Comparison of ENCODE assay signal across 1 cellular context in the genomic region with DNA sequence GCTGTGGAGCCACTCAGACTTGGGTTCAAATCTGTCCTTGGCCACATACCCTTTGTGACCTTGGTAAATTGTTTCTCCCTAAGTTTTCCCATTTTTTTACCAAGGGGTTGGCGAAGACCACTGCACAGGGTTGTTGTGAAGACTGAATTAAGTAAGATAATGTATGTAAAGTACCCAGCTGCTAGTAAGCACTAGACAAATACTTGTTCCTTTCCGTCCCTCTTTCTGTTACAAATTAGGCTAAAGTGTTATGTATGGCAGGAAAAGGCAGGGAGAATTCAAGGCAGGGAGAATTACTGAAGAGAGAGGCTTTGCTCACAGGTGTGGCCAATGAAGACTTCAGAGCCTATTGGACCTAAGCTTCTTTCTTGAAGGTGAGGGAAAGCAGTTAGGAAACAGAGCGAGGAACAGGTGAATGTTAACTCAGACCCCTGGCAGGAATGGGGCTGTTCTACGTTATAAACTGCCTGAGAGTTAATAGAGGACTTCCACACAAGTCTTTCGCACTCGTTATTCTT.
TF ChIP-seq lines count a peak whose summit lies in the region.

No MANE protein-coding gene starts in this region.

TF ChIP-seq in GM23338, 12 proteins besides CTCF, POLR2A, EP300 and RAD21:
- TF ChIP-seq, protein P1, sequence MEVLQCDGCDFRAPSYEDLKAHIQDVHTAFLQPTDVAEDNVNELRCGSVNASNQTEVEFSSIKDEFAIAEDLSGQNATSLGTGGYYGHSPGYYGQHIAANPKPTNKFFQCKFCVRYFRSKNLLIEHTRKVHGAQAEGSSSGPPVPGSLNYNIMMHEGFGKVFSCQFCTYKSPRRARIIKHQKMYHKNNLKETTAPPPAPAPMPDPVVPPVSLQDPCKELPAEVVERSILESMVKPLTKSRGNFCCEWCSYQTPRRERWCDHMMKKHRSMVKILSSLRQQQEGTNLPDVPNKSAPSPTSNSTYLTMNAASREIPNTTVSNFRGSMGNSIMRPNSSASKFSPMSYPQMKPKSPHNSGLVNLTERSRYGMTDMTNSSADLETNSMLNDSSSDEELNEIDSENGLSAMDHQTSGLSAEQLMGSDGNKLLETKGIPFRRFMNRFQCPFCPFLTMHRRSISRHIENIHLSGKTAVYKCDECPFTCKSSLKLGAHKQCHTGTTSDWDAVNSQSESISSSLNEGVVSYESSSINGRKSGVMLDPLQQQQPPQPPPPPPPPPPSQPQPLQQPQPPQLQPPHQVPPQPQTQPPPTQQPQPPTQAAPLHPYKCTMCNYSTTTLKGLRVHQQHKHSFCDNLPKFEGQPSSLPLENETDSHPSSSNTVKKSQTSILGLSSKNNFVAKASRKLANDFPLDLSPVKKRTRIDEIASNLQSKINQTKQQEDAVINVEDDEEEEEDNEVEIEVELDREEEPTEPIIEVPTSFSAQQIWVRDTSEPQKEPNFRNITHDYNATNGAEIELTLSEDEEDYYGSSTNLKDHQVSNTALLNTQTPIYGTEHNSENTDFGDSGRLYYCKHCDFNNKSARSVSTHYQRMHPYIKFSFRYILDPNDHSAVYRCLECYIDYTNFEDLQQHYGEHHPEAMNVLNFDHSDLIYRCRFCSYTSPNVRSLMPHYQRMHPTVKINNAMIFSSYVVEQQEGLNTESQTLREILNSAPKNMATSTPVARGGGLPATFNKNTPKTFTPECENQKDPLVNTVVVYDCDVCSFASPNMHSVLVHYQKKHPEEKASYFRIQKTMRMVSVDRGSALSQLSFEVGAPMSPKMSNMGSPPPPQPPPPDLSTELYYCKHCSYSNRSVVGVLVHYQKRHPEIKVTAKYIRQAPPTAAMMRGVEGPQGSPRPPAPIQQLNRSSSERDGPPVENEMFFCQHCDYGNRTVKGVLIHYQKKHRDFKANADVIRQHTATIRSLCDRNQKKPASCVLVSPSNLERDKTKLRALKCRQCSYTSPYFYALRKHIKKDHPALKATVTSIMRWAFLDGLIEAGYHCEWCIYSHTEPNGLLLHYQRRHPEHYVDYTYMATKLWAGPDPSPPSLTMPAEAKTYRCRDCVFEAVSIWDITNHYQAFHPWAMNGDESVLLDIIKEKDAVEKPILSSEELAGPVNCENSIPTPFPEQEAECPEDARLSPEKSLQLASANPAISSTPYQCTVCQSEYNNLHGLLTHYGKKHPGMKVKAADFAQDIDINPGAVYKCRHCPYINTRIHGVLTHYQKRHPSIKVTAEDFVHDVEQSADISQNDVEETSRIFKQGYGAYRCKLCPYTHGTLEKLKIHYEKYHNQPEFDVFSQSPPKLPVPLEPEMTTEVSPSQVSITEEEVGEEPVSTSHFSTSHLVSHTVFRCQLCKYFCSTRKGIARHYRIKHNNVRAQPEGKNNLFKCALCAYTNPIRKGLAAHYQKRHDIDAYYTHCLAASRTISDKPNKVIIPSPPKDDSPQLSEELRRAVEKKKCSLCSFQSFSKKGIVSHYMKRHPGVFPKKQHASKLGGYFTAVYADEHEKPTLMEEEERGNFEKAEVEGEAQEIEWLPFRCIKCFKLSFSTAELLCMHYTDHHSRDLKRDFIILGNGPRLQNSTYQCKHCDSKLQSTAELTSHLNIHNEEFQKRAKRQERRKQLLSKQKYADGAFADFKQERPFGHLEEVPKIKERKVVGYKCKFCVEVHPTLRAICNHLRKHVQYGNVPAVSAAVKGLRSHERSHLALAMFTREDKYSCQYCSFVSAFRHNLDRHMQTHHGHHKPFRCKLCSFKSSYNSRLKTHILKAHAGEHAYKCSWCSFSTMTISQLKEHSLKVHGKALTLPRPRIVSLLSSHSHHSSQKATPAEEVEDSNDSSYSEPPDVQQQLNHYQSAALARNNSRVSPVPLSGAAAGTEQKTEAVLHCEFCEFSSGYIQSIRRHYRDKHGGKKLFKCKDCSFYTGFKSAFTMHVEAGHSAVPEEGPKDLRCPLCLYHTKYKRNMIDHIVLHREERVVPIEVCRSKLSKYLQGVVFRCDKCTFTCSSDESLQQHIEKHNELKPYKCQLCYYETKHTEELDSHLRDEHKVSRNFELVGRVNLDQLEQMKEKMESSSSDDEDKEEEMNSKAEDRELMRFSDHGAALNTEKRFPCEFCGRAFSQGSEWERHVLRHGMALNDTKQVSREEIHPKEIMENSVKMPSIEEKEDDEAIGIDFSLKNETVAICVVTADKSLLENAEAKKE (CRISPR knock-in tag; IDR thresholded peaks at IDR 0.05), result peak; percentile 63; the same call in 1 of the 2 replicates
- TF ChIP-seq NANOG (IDR thresholded peaks at IDR 0.05; ENCODE audit: borderline replicate concordance) (peak; percentile 93), JUNB (IDR thresholded peaks at IDR 0.05; ENCODE audit: unreplicated experiment) (no peak)
